Comparison of ENCODE assay signal across 8 cellular contexts in the genomic region with DNA sequence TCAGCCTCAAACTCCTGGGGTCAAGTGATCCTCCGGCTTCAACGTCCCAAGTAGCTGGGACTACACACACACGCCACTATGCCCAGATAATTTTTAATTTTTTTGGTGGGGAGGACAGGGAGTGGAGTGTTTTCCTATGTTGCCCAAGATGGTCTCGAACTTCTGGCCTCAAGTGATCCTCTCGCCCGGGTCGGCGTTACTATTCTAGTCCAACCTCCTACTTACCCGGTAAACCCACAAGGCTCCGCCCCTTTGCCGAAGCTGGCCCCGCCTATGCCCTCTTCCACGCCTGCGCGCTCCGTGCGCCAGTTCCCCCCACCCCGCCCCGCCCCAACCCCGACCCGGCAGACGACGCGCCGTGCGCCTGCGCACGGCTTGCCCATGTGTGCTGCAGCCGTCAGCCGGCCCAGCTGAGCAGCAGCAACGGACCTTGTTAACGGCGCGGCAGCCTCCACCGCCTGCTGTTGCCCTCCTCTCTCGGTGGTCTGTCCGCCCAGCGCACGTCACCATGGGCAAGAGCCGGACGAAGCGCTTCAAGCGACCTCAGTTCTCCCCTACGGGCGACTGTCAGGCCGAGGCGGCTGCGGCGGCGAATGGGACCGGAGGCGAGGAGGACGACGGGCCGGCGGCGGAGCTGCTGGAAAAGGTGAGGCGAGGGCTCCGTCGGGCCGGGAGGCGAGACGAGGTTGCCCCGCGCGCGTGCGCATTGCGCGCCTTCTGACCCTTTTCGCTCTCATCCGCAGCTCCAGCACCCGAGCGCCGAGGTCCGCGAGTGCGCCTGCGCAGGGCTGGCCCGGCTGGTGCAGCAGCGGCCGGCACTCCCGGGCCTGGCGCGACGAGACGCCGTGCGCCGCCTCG. TPM values are rescaled to one million over a fixed set of nuclear protein-coding genes. Genes with fewer than 3 reads are reported as not detected.
DNase-seq lines count a peak whose midpoint lies in the region; ATAC-seq and TF ChIP-seq lines count a peak whose summit lies in the region.

A gene with protein sequence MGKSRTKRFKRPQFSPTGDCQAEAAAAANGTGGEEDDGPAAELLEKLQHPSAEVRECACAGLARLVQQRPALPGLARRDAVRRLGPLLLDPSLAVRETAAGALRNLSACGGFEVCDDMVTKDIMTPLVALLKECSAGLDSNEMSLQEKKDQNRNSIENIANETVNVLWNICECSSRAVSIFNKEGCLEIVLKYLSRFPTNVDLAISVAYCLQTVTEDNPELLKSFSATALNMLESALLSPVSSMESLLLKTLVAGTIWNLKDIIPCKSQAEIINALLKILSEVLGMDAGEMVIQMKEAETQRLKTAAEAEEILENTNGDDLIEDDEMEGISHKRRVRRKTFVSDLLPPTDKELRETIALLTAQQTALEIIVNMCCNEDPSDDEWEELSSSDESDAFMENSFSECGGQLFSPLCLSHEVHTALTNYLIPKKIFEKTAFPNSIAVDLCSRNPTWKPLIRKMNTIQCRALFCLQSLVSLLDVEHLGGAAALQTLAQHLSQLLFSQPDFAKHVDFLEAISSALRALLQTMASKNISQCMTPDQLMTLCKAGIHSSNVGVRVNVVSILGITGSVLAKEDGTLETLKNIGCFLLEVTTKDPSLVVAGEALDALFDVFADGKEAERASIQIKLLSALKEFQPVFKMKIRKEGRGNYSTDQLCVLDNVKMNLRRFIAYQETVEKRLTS (plus strand): TSS at position 347 of the 858 bp plus-strand sequence. CDS start 162 bp downstream, at position 509.

- H3K4me1 Mint-ChIP-seq in WTC11 = peaks cover 17% of the 10 kb centered on the region

- peaks cover 0 to 23% (median 7%) of the 10 kb centered on the region in 6 donors for H3K36me3 ChIP-seq in spleen

- H3K27me3 Mint-ChIP-seq in WTC11 (ENCODE audit: low read depth) = no peaks in the 10 kb centered on the region; the same call in 1 of the 2 replicates

- DNase-seq in AG04450 (ENCODE audit: low read depth, low spot score) (peak; percentile 85), NCI-H2227 treated with DMSO at 0.1 percent for 48 hours (lab: John Stamatoyannopoulos, UW) (peak; percentile 83), WTC11 (ENCODE audit: low spot score) (peak; percentile 94), cardiac fibroblast (ENCODE audit: low read depth in 2 of 2) (peak; percentile 94 to 97), inferior parietal cortex (ENCODE audit: extremely low spot score) (peak; percentile 92), spleen (peak; percentile 98)

- no peak for TF ChIP-seq CTCF in AG04450 (IDR thresholded peaks at IDR 0.05; ENCODE audit: low read depth, low read length)
- no peak for TF ChIP-seq CTCF in WTC11 (IDR thresholded peaks at IDR 0.05)
- no peak for TF ChIP-seq CTCF in cardiac fibroblast (IDR thresholded peaks at IDR 0.05; ENCODE audit: low read depth, low read length)
- TF ChIP-seq CTCF in spleen (IDR thresholded peaks at IDR 0.05 in 8 of 11, conservative IDR thresholded peaks at IDR 0.05 in 3 of 11) = peak in 1 of 11 experiments; percentile 12

- H3K4me3 Mint-ChIP-seq in WTC11 = peak within 1 kb of the TSS; percentile 78

- no peaks in the 10 kb centered on the region for H3K9me3 ChIP-seq in AG04450 (ENCODE audit: control insufficient read depth, insufficient read depth, low read length)
- no peaks in the 10 kb centered on the region for H3K9me3 ChIP-seq in spleen

- peak within 1 kb of the TSS; percentile 58 for H3K27ac Mint-ChIP-seq in WTC11

- H3K27me3 ChIP-seq in AG04450 (ENCODE audit: control insufficient read depth, insufficient read depth, low read length) (no peaks in the 10 kb centered on the region), spleen (replicated peaks in 1 of 7) (no peaks in the 10 kb centered on the region)

- peak in 2 of 3 donors; percentile 12 to 38 for TF ChIP-seq POLR2A in spleen (IDR thresholded peaks at IDR 0.05)

- intact Hi-C loops in spleen (cut with DNase I; ENCODE audit: low total_unique reads) = no loop called here

- POLR2A ChIA-PET in AG04450 (lab: Yijun Ruan, JAX) = interaction anchor here (0.6 to 1.5 kb wide), 3 partner anchors 41 to 272 kb away, joined by 3 to 5 read pairs (median 4); a partner anchor contains a TSS
- POLR2A ChIA-PET in WTC11 (lab: Charles Lee) = interaction anchor here (0.6 to 0.9 kb wide), 2 partner anchors 41 to 55 kb away, joined by 3 to 5 read pairs; a partner anchor contains a TSS

- H3K4me1 ChIP-seq in spleen = peaks cover 14 to 41% (median 29%) of the 10 kb centered on the region in 6 donors

- ATAC-seq in GM18909 (IDR thresholded peaks at IDR 0.05; ENCODE audit: poor library complexity, unreplicated experiment) = peak; percentile 83
- ATAC-seq in HG03159 (IDR thresholded peaks at IDR 0.05; ENCODE audit: unreplicated experiment) = peak; percentile 76
- peak; percentile 91 for ATAC-seq in WTC11

- H3K4me3 ChIP-seq in AG04450 (ENCODE audit: low read depth, low read length) (peak within 1 kb of the TSS; percentile 99), cardiac fibroblast (replicated peaks in 1 of 2; ENCODE audit: low read depth in 2 of 2, low read length in 2 of 2) (peak within 1 kb of the TSS; percentile 98 to 99), spleen (peak within 1 kb of the TSS; percentile 76 to 100 (median 96))

- peak within 1 kb of the TSS; percentile 84 for H3K27ac ChIP-seq in AG04450 (ENCODE audit: low read depth, low read length)
- peak within 1 kb of the TSS; percentile 90 to 98 (median 95) for H3K27ac ChIP-seq in spleen

- no peaks in the 10 kb centered on the region for H3K9me3 Mint-ChIP-seq in WTC11

- WGBS in spleen, 5 donors = 3 to 13% (median 3%) methylated on average over 22 to 91 of the region's 91 CpGs

- peaks cover 14% of the 10 kb centered on the region for H3K36me3 Mint-ChIP-seq in WTC11

- CTCF ChIA-PET in AG04450 (lab: Charles Lee) = interaction anchor here (3.1 to 7.1 kb wide), 3 partner anchors 41 to 290 kb away, joined by 28 to 152 read pairs (median 63); a partner anchor contains a TSS
- CTCF ChIA-PET in WTC11 (lab: Charles Lee) = interaction anchor here (0.7 to 3.8 kb wide), 6 partner anchors 27 to 144 kb away, joined by 3 to 50 read pairs (median 10); a partner anchor contains a TSS

TF ChIP-seq in WTC11, 78 proteins besides CTCF, POLR2A, EP300 and RAD21 (continues in another document):
- TF ChIP-seq, protein P1, sequence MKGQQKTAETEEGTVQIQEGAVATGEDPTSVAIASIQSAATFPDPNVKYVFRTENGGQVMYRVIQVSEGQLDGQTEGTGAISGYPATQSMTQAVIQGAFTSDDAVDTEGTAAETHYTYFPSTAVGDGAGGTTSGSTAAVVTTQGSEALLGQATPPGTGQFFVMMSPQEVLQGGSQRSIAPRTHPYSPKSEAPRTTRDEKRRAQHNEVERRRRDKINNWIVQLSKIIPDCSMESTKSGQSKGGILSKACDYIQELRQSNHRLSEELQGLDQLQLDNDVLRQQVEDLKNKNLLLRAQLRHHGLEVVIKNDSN (CRISPR knock-in tag; IDR thresholded peaks at IDR 0.05) = 0 out of 2 replicates have a peak, but pooled peaks have one; percentile 46
- TF ChIP-seq, protein P2, sequence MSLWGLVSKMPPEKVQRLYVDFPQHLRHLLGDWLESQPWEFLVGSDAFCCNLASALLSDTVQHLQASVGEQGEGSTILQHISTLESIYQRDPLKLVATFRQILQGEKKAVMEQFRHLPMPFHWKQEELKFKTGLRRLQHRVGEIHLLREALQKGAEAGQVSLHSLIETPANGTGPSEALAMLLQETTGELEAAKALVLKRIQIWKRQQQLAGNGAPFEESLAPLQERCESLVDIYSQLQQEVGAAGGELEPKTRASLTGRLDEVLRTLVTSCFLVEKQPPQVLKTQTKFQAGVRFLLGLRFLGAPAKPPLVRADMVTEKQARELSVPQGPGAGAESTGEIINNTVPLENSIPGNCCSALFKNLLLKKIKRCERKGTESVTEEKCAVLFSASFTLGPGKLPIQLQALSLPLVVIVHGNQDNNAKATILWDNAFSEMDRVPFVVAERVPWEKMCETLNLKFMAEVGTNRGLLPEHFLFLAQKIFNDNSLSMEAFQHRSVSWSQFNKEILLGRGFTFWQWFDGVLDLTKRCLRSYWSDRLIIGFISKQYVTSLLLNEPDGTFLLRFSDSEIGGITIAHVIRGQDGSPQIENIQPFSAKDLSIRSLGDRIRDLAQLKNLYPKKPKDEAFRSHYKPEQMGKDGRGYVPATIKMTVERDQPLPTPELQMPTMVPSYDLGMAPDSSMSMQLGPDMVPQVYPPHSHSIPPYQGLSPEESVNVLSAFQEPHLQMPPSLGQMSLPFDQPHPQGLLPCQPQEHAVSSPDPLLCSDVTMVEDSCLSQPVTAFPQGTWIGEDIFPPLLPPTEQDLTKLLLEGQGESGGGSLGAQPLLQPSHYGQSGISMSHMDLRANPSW (CRISPR knock-in tag; conservative IDR thresholded peaks at IDR 0.05; ENCODE audit: low read depth) = no peak
- TF ChIP-seq NFYB (CRISPR knock-in tag; conservative IDR thresholded peaks at IDR 0.05; ENCODE audit: low read depth) = no peak
- no peak for TF ChIP-seq SOX15 (CRISPR knock-in tag; IDR thresholded peaks at IDR 0.05)
- TF ChIP-seq, protein P3, sequence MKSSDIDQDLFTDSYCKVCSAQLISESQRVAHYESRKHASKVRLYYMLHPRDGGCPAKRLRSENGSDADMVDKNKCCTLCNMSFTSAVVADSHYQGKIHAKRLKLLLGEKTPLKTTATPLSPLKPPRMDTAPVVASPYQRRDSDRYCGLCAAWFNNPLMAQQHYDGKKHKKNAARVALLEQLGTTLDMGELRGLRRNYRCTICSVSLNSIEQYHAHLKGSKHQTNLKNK (CRISPR knock-in tag; IDR thresholded peaks at IDR 0.05) = no peak
- TF ChIP-seq OVOL2 (CRISPR knock-in tag; IDR thresholded peaks at IDR 0.05; ENCODE audit: borderline replicate concordance) = no peak
- TF ChIP-seq, protein P4, sequence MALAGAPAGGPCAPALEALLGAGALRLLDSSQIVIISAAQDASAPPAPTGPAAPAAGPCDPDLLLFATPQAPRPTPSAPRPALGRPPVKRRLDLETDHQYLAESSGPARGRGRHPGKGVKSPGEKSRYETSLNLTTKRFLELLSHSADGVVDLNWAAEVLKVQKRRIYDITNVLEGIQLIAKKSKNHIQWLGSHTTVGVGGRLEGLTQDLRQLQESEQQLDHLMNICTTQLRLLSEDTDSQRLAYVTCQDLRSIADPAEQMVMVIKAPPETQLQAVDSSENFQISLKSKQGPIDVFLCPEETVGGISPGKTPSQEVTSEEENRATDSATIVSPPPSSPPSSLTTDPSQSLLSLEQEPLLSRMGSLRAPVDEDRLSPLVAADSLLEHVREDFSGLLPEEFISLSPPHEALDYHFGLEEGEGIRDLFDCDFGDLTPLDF (CRISPR knock-in tag; IDR thresholded peaks at IDR 0.05) = 0 out of 2 replicates have a peak, but pooled peaks have one; percentile 59
- TF ChIP-seq SP1 (CRISPR knock-in tag; conservative IDR thresholded peaks at IDR 0.05) = peak; percentile 40; the same call in 1 of the 2 replicates

RNA-seq across cellular contexts. Expression of the gene that starts here (rescaled TPM):
- polyA plus RNA-seq in AG04450 (2011; rRNA removed) = 15.0 and 17.1 TPM in 2 replicates
- 14.2 and 15.0 TPM in 2 replicates for polyA minus RNA-seq in AG04450 (2011; rRNA and poly(A)+ RNA removed)
- 27.8 to 28.1 TPM (median 28.0 TPM) in 3 replicates for total RNA-seq in WTC11 (2021)
- total RNA-seq in spleen = 10 to 100 TPM; 23.1 to 40.8 (median 25.4) TPM
- polyA plus RNA-seq in spleen = 1 to 10 TPM; 8.3 to 9.5 (median 8.4) TPM

Comparison
In these comparisons a context has a peak if more than half of its experiments do, and no peak if none do; other contexts are left out.
1. Peak in every context shown above with its lines: DNase-seq, ATAC-seq, H3K4me3 ChIP-seq and H3K27ac ChIP-seq.